ENCODE assay signal across 17 cellular contexts in the genomic region with DNA sequence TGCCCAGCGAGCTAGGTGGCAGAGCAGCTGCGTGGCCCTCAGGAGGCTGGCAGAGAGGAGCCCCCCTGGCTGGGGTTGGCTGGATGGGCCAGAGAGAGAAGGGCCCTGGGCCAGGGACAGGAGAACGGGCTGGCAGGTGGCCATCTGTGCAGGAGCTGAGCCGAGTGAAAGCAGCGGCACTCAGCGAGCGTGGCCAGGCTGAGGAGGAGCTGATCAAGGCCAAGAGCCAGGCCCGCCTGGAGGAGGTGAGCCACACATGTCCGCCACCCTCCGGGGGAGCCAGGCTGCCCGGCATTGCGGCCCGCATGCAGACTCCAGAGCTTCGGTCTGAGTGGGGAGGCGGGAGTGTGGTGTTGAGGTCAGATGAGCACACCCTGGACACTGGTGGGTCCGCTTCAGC. TPM values are rescaled to one million over a fixed set of nuclear protein-coding genes. Genes with fewer than 3 reads are reported as not detected.
DNase-seq lines count a peak whose midpoint lies in the region; ATAC-seq and TF ChIP-seq lines count a peak whose summit lies in the region.
"Had no signal": no experiment of that assay in that cellular context is flagged by ENCODE, and none has a peak within 500 bp of the region (broad histone marks: within the 10 kb centered on the region; RNA-seq: fewer than 3 reads in every experiment).

No MANE protein-coding gene starts in this region.

- no peaks in the 10 kb centered on the region for H3K27me3 Mint-ChIP-seq in T-helper 17 cell
- H3K27me3 Mint-ChIP-seq: CD4-positive, CD25-positive, alpha-beta regulatory T cell had no signal

- H3K27ac ChIP-seq in heart left ventricle (peak overlapping the region in 1 of 12 donors; percentile 16), thyroid gland (peak overlapping the region; percentile 56 to 65 (median 62))
- H3K27ac ChIP-seq: epithelial cell of prostate, PC-9, right lobe of liver had no signal

- TF ChIP-seq POLR2A in heart left ventricle (IDR thresholded peaks at IDR 0.05) = no peak
- no peak for TF ChIP-seq POLR2A in thyroid gland (IDR thresholded peaks at IDR 0.05)

- H3K27ac Mint-ChIP-seq in T-helper 17 cell = peak overlapping the region; percentile 24
- H3K27ac Mint-ChIP-seq: CD4-positive, CD25-positive, alpha-beta regulatory T cell had no signal

- peak in 2 of 5 donors; percentile 65 to 66 for DNase-seq in heart left ventricle
- no peak for DNase-seq in cardiac septum (ENCODE audit: low spot score)
- no peak for DNase-seq in T-helper 17 cell
- DNase-seq in left ventricle myocardium superior = peak; percentile 83
- peak; percentile 98 for DNase-seq in thyroid gland
- DNase-seq: activated CD4-positive, alpha-beta T cell treated with anti-CD3 and anti-CD28 coated beads, Interleukin-2, amount 50 U/mL, for 1 hour; activated naive CD4-positive, alpha-beta T cell treated with anti-CD3 and anti-CD28 coated beads, Interleukin-2, amount 50 U/mL, for 16 hours; CD4-positive, CD25-positive, alpha-beta regulatory T cell; GF-D8; kidney glomerular epithelial cell; PC-9; stimulated activated CD4-positive, alpha-beta T cell treated with anti-CD3 and anti-CD28 coated beads, Interleukin-4, amount 100 ng/mL, for 1 hour had no signal

- peaks cover 0 to 9% (median 0%) of the 10 kb centered on the region in 9 donors for H3K27me3 ChIP-seq in heart left ventricle
- no peaks in the 10 kb centered on the region for H3K27me3 ChIP-seq in thyroid gland
- H3K27me3 ChIP-seq: right lobe of liver had no signal

- H3K4me1 ChIP-seq in heart left ventricle (peaks cover 0 to 34% (median 16%) of the 10 kb centered on the region in 12 donors), thyroid gland (peaks cover 29 to 37% of the 10 kb centered on the region in 2 donors)

- WGBS in heart left ventricle, 4 donors = 69 to 78% (median 75%) methylated on average over 15 to 16 of the region's 16 CpGs
- 34 to 61% methylated on average over 3 to 8 of the region's 16 CpGs for WGBS in thyroid gland, 2 donors

- no peaks in the 10 kb centered on the region for H3K36me3 Mint-ChIP-seq in T-helper 17 cell (ENCODE audit: low read depth)
- H3K36me3 Mint-ChIP-seq: CD4-positive, CD25-positive, alpha-beta regulatory T cell had no signal

- TF ChIP-seq CTCF in heart left ventricle (IDR thresholded peaks at IDR 0.05) = no peak
- peak in 1 of 6 experiments; percentile 2 for TF ChIP-seq CTCF in thyroid gland (IDR thresholded peaks at IDR 0.05)

- H3K9me3 ChIP-seq in heart left ventricle = no peaks in the 10 kb centered on the region
- H3K9me3 ChIP-seq in T-helper 17 cell (ENCODE audit: control insufficient read depth, low read length, poor library complexity, severe bottlenecking) = no peaks in the 10 kb centered on the region
- no peaks in the 10 kb centered on the region for H3K9me3 ChIP-seq in thyroid gland
- H3K9me3 ChIP-seq: right lobe of liver had no signal

- H3K4me3 ChIP-seq in heart left ventricle (no peak overlapping the region), thyroid gland (replicated peaks in 1 of 3) (no peak overlapping the region)
- H3K4me3 ChIP-seq: PC-9, right lobe of liver had no signal

- H3K36me3 ChIP-seq in heart left ventricle (peaks cover 0 to 4% (median 0%) of the 10 kb centered on the region in 9 donors), thyroid gland (no peaks in the 10 kb centered on the region)
- H3K36me3 ChIP-seq: right lobe of liver had no signal

- ATAC-seq in heart left ventricle = peak; percentile 5 to 39 (median 34)
- ATAC-seq in T-helper 17 cell = no peak
- peak; percentile 51 for ATAC-seq in left ventricle myocardium superior
- no peak for ATAC-seq in GM19467 (IDR thresholded peaks at IDR 0.05; ENCODE audit: unreplicated experiment)
- ATAC-seq in GM18858 (IDR thresholded peaks at IDR 0.05; ENCODE audit: unreplicated experiment) = no peak
- ATAC-seq in GM21825 (IDR thresholded peaks at IDR 0.05; ENCODE audit: unreplicated experiment) = no peak
- ATAC-seq: right lobe of liver had no signal

- H3K4me1 Mint-ChIP-seq in T-helper 17 cell = peaks cover 12% of the 10 kb centered on the region

- peak overlapping the region; percentile 60 for H3K4me3 Mint-ChIP-seq in T-helper 17 cell

- intact Hi-C loops in heart left ventricle (cut with DNase I) (loop anchor here in 5 of 10 donors (2.0 to 10.0 kb wide), 3 partner anchors 125 to 293 kb away; partner anchors contain the start of gene P4HB (in 1 of the 5)), cardiac septum (cut with DNase I) (no loop called here), left ventricle myocardium superior (cut with micrococcal nuclease) (loop anchor here (10.0 kb wide), 1 partner anchor 75 kb away; no protein-coding TSS in a partner anchor), thyroid gland (cut with DNase I) (loop anchor here (5.0 kb wide), 2 partner anchors 73 to 293 kb away; no protein-coding TSS in a partner anchor)

RNA-seq across cellular contexts. Expression of gene RAC3, which starts 2.1 kb away (rescaled TPM):
- total RNA-seq in heart left ventricle (1 to 10 TPM in 7 of 9 donors, under 1 TPM in 2; 0.76 to 2.6 (median 1.5) TPM), cardiac septum (0.65 TPM), T-helper 17 cell (1 to 10 TPM; 2.6 to 3.1 TPM), left ventricle myocardium superior (1.8 TPM), thyroid gland (10 to 100 TPM; 11.8 to 23.8 (median 14.4) TPM)
- polyA plus RNA-seq in heart left ventricle = 1 to 10 TPM; 1.2 to 2.0 TPM

RNA-seq across cellular contexts. Expression of gene LRRC45, which starts 6.3 kb away (rescaled TPM):
- total RNA-seq in heart left ventricle (1 to 10 TPM; 2.9 to 7.5 (median 5.6) TPM), cardiac septum (3.3 TPM), T-helper 17 cell (10 to 100 TPM; 12.9 to 13.5 TPM), left ventricle myocardium superior (6.3 TPM), thyroid gland (10 to 100 TPM; 15.3 to 33.0 (median 18.9) TPM)
- 1 to 10 TPM; 5.1 to 8.6 TPM for polyA plus RNA-seq in heart left ventricle

RNA-seq across cellular contexts. Expression of gene CENPX, which starts 6.7 kb away (rescaled TPM):
- total RNA-seq in heart left ventricle (10 to 100 TPM; 16.8 to 62.0 (median 23.8) TPM), cardiac septum (22.8 TPM), T-helper 17 cell (10 to 100 TPM; 20.9 to 21.1 TPM), left ventricle myocardium superior (27.0 TPM), thyroid gland (10 to 100 TPM; 40.7 to 95.9 (median 78.0) TPM)
- polyA plus RNA-seq in heart left ventricle = 100 to 1,000 TPM in 1 of 2 donors, 10 to 100 TPM in 1; 37.3 to 126 TPM

RNA-seq across cellular contexts. Expression of gene DCXR, which starts 8.1 kb away (rescaled TPM):
- total RNA-seq in heart left ventricle = 100 to 1,000 TPM; 139 to 312 (median 185) TPM
- polyA plus RNA-seq in heart left ventricle = 100 to 1,000 TPM; 243 to 246 TPM
- 144 TPM for total RNA-seq in cardiac septum
- 10 to 100 TPM; 55.6 to 77.5 TPM for total RNA-seq in T-helper 17 cell
- 177 TPM for total RNA-seq in left ventricle myocardium superior
- total RNA-seq in thyroid gland = 100 to 1,000 TPM in 2 of 4 donors, 10 to 100 TPM in 2; 88.6 to 161 (median 114) TPM

RNA-seq across cellular contexts. Expression of gene RFNG, which starts 22.2 kb away (rescaled TPM):
- total RNA-seq in heart left ventricle (10 to 100 TPM; 16.4 to 30.6 (median 20.4) TPM), cardiac septum (21.0 TPM), T-helper 17 cell (10 to 100 TPM; 26.5 to 28.3 TPM), left ventricle myocardium superior (21.8 TPM), thyroid gland (10 to 100 TPM; 36.0 to 49.0 (median 38.3) TPM)
- 10 to 100 TPM; 24.0 to 25.8 TPM for polyA plus RNA-seq in heart left ventricle

Comparison
In these comparisons a context has a peak if more than half of its experiments do, and no peak if none do; other contexts are left out.
1. DNase-seq: peak in left ventricle myocardium superior (single experiment) and thyroid gland (2 of 2); none in cardiac septum (single experiment) and T-helper 17 cell (0 of 3).
2. ATAC-seq: peak in heart left ventricle (4 of 4) and left ventricle myocardium superior (single experiment); none in T-helper 17 cell (single experiment), GM19467 (single experiment), GM18858 (single experiment) and GM21825 (single experiment).